Comparison of ENCODE assay signal across 8 cellular contexts in the genomic region with DNA sequence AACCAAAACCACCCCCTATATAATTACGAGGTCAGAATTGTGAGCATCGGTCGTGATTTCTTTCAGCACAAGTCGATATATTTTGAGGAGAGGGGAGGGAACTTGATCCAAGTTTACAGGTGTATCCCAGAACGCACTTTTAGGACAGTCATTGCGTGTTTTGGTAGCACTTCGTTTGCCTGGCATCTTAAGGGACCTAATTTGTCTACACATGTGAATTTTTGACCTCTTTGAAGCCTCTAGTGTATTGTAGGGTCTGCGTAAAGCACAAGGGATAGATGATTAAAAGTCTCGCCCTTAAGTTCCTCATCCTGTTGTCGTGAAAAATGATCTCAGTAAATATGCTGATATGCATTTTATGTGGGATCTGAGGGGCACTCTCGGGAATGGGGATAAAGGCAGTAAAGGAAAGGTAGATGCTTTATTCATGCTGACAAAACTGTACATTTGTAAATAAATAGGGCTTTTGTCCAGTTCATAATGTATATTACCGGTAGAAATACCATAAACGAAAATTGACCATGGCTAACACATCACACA. TPM values are rescaled to one million over a fixed set of nuclear protein-coding genes. Genes with fewer than 3 reads are reported as not detected.
DNase-seq lines count a peak whose midpoint lies in the region; ATAC-seq and TF ChIP-seq lines count a peak whose summit lies in the region.

No MANE protein-coding gene starts in this region.

- POLR2A ChIA-PET in CD8-positive, alpha-beta memory T cell (lab: Charles Lee) = no interaction called here

- ATAC-seq in effector memory CD8-positive, alpha-beta T cell (replicated peaks) = no peak
- no peak for ATAC-seq in HG03196 (IDR thresholded peaks at IDR 0.05; ENCODE audit: unreplicated experiment)

- peaks cover 14% of the 10 kb centered on the region for H3K4me1 ChIP-seq in CD8-positive, alpha-beta memory T cell (ENCODE audit: insufficient read depth, low read length)
- peaks cover 14 to 20% of the 10 kb centered on the region in 2 experiments for H3K4me1 ChIP-seq in neutrophil (ENCODE audit: control insufficient read depth in 1 of 2, insufficient read depth in 1 of 2, low read depth in 1 of 2, low read length in 1 of 2)

- H3K4me3 Mint-ChIP-seq in CD8-positive, alpha-beta memory T cell = peak overlapping the region; percentile 87 to 96 (median 93)
- peak overlapping the region; percentile 92 to 94 for H3K4me3 Mint-ChIP-seq in effector memory CD8-positive, alpha-beta T cell

- H3K27ac Mint-ChIP-seq in CD8-positive, alpha-beta memory T cell = peak overlapping the region; percentile 79 to 97 (median 88)
- peak overlapping the region; percentile 91 to 95 for H3K27ac Mint-ChIP-seq in effector memory CD8-positive, alpha-beta T cell

- peaks cover 0 to 4% of the 10 kb centered on the region in 2 donors for H3K27me3 Mint-ChIP-seq in CD8-positive, alpha-beta memory T cell
- no peaks in the 10 kb centered on the region for H3K27me3 Mint-ChIP-seq in effector memory CD8-positive, alpha-beta T cell

- no peaks in the 10 kb centered on the region for H3K9me3 ChIP-seq in CD8-positive, alpha-beta memory T cell (ENCODE audit: low read length)
- H3K9me3 ChIP-seq in neutrophil = no peaks in the 10 kb centered on the region

- no peaks in the 10 kb centered on the region for H3K36me3 ChIP-seq in CD8-positive, alpha-beta memory T cell (ENCODE audit: insufficient read depth, low read length)
- no peaks in the 10 kb centered on the region for H3K36me3 ChIP-seq in neutrophil

- TF ChIP-seq CTCF in NB4 (IDR thresholded peaks at IDR 0.05; ENCODE audit: low read depth, low read length) (no peak), neutrophil (IDR thresholded peaks at IDR 0.05) (no peak)

- DNase-seq in CD8-positive, alpha-beta memory T cell = no peak
- DNase-seq in NB4 (ENCODE audit: low read depth) (no peak), RKO (ENCODE audit: low spot score) (no peak), amygdala (lab: John Stamatoyannopoulos, UW) (no peak), germinal center (ENCODE audit: low spot score) (no peak)
- no peak for DNase-seq in effector memory CD8-positive, alpha-beta T cell

- H3K4me1 Mint-ChIP-seq in CD8-positive, alpha-beta memory T cell = peaks cover 23 to 38% (median 24%) of the 10 kb centered on the region in 3 donors
- peaks cover 16 to 18% of the 10 kb centered on the region in 2 donors for H3K4me1 Mint-ChIP-seq in effector memory CD8-positive, alpha-beta T cell (ENCODE audit: low read depth in 2 of 2)

- peak overlapping the region; percentile 51 for H3K27ac ChIP-seq in CD8-positive, alpha-beta memory T cell (ENCODE audit: low read depth, low read length)
- H3K27ac ChIP-seq in neutrophil = no peak overlapping the region

- no peaks in the 10 kb centered on the region for H3K9me3 Mint-ChIP-seq in CD8-positive, alpha-beta memory T cell
- H3K9me3 Mint-ChIP-seq in effector memory CD8-positive, alpha-beta T cell = no peaks in the 10 kb centered on the region

- CTCF ChIA-PET in CD8-positive, alpha-beta memory T cell (lab: Charles Lee) = interaction anchor here (1.2 kb wide), 1 partner anchor 13 kb away, joined by 3 read pairs; no protein-coding TSS in a partner anchor

- no peak for TF ChIP-seq POLR2A in NB4 (IDR thresholded peaks at IDR 0.05; ENCODE audit: extremely low read depth, insufficient read length)

- H3K4me3 ChIP-seq in CD8-positive, alpha-beta memory T cell (ENCODE audit: low read length) = peak overlapping the region; percentile 69
- peak overlapping the region; percentile 58 for H3K4me3 ChIP-seq in NB4 (ENCODE audit: low read depth, low read length)
- H3K4me3 ChIP-seq in neutrophil (ENCODE audit: low read depth in 1 of 2, low read length in 1 of 2) = peak overlapping the region; percentile 63 to 67

- H3K36me3 Mint-ChIP-seq in CD8-positive, alpha-beta memory T cell = peaks cover 0 to 2% (median 0%) of the 10 kb centered on the region in 3 donors
- peaks cover 9% of the 10 kb centered on the region for H3K36me3 Mint-ChIP-seq in effector memory CD8-positive, alpha-beta T cell (ENCODE audit: insufficient read depth)

- no peaks in the 10 kb centered on the region for H3K27me3 ChIP-seq in CD8-positive, alpha-beta memory T cell (ENCODE audit: insufficient read depth, low read length, poor library complexity, severe bottlenecking)
- no peaks in the 10 kb centered on the region for H3K27me3 ChIP-seq in neutrophil

RNA-seq across cellular contexts. Expression of a gene that starts 0.6 kb away (rescaled TPM):
- total RNA-seq in CD8-positive, alpha-beta memory T cell = 10 to 100 TPM; 22.4 to 23.0 TPM
- polyA plus RNA-seq in CD8-positive, alpha-beta memory T cell = 2.3 TPM
